Comparison of ENCODE assay signal across 20 cellular contexts in genomic region chr17:17426184-17426583, GRCh38.
"Had no signal": no experiment of that assay in that cellular context is flagged by ENCODE, and none has a peak within 500 bp of the region (broad histone marks: within the 10 kb centered on the region; RNA-seq: fewer than 3 reads in every experiment).

No MANE protein-coding gene starts in this region.

- FAIRE-seq: HTR-8/SVneo, RCC 7860 had no signal

- DNase-seq: Karpas-422, KG1, MG63, NCI-H1092, NCI-H1105 treated with DMSO at 0.1 percent for 48 hours, NCI-H1417 treated with DMSO at 0.1 percent for 48 hours, NCI-H146, NCI-H1694 treated with DMSO at 0.1 percent for 48 hours, NCI-H1930, NCI-H2081, NCI-H2107, NCI-H2227 treated with DMSO at 0.1 percent for 48 hours, NCI-H524, NCI-H526 treated with DMSO at 0.1 percent for 48 hours, NCI-H748 treated with DMSO at 0.1 percent for 48 hours, Right ventricle myocardium superior, RPMI8226, SIG-M5 had no signal
